Comparison of ENCODE assay signal across 8 cellular contexts in genomic region chr5:175729829-175730277, GRCh38.
DNase-seq lines count a peak whose midpoint lies in the region; ATAC-seq, FAIRE-seq and TF ChIP-seq lines count a peak whose summit lies in the region.

No MANE protein-coding gene starts in this region.

- FAIRE-seq in A204.1 (lab: Jason Lieb, UNC), result peak; percentile 91

- TF ChIP-seq CTCF in choroid plexus epithelial cell (conservative IDR thresholded peaks at IDR 0.05; ENCODE audit: low read depth, low read length), result peak; percentile 95

- ATAC-seq in GM18868 (IDR thresholded peaks at IDR 0.05; ENCODE audit: unreplicated experiment), result peak; percentile 79
- ATAC-seq in HG03432 (IDR thresholded peaks at IDR 0.05; ENCODE audit: unreplicated experiment), result peak; percentile 84

- DNase-seq in NCI-H524 treated with DMSO at 0.1 percent for 48 hours (lab: John Stamatoyannopoulos, UW) (peak; percentile 41), choroid plexus epithelial cell (ENCODE audit: low read depth) (peak; percentile 95), kidney tubule cell (ENCODE audit: low spot score) (peak; percentile 84)
- peak; percentile 87 to 96 for DNase-seq in activated CD4-positive, alpha-beta T cell treated with anti-CD3 and anti-CD28 coated beads for 4 hours
- DNase-seq in stimulated activated CD4-positive, alpha-beta T cell treated with anti-CD3 and anti-CD28 coated beads, Interleukin-4, amount 100 ng/mL, for 1 hour, result peak; percentile 93

- no peak overlapping the region for H3K4me3 ChIP-seq in choroid plexus epithelial cell (ENCODE audit: low read depth, low read length)

Comparison
In these comparisons a context has a peak if more than half of its experiments do, and no peak if none do; other contexts are left out.
1. DNase-seq: peak in every context shown above with its lines; median percentile 95 in choroid plexus epithelial cell; 93 in stimulated activated CD4-positive, alpha-beta T cell treated with anti-CD3 and anti-CD28 coated beads, Interleukin-4, amount 100 ng/mL, for 1 hour; 92 in activated CD4-positive, alpha-beta T cell treated with anti-CD3 and anti-CD28 coated beads for 4 hours; 84 in kidney tubule cell; 41 in NCI-H524 treated with DMSO at 0.1 percent for 48 hours.